Comparison of ENCODE assay signal across 30 cellular contexts in genomic region chr17:56206351-56206750, GRCh38. TPM values are rescaled to one million over a fixed set of nuclear protein-coding genes. Genes with fewer than 3 reads are reported as not detected.
"Had no signal": no experiment of that assay in that cellular context is flagged by ENCODE, and none has a peak within 500 bp of the region (broad histone marks: within the 10 kb centered on the region; RNA-seq: fewer than 3 reads in every experiment).

No MANE protein-coding gene starts in this region.

- H3K9me3 ChIP-seq: adrenal gland, SJCRH30 had no signal

- H3K27me3 ChIP-seq: adrenal gland, SJCRH30 had no signal

- H3K4me3 Mint-ChIP-seq: activated CD4-positive, alpha-beta memory T cell treated with anti-CD3 and anti-CD28 coated beads for 36 hours; activated CD4-positive, alpha-beta T cell treated with anti-CD3 and anti-CD28 coated beads, Interleukin-2, amount 10 ng/mL, durations not matched to agents 24 days and 14 days; activated naive CD8-positive, alpha-beta T cell; activated T-cell treated with anti-CD3 and anti-CD28 coated beads, Interleukin-2, amount 50 U/mL, for 4 hours; T-helper 17 cell; WTC11 had no signal

- H3K4me1 Mint-ChIP-seq: WTC11 had no signal

- ATAC-seq: activated T-cell treated with anti-CD3 and anti-CD28 coated beads, Interleukin-2, amount 50 U/mL, for 4 hours; Panc1; T-helper 17 cell; WTC11 had no signal

- H3K27ac ChIP-seq: adrenal gland, RWPE1, SJCRH30 had no signal

- DNase-seq: activated CD4-positive, alpha-beta memory T cell treated with anti-CD3 and anti-CD28 coated beads for 36 hours; activated CD4-positive, alpha-beta T cell treated with anti-CD3 and anti-CD28 coated beads, Interleukin-2, amount 10 ng/mL, durations not matched to agents 24 days and 14 days; activated CD4-positive, CD25-positive, alpha-beta regulatory T cell treated with anti-CD3 and anti-CD28 coated beads, Interleukin-2, amount 50 U/mL, for 72 hours; activated CD8-positive, alpha-beta memory T cell treated with anti-CD3 and anti-CD28 coated beads for 24 hours; activated effector memory CD4-positive, alpha-beta T cell treated with anti-CD3 and anti-CD28 coated beads, Interleukin-2, amount 50 U/mL, for 16 hours; activated naive CD4-positive, alpha-beta T cell treated with Interleukin-2 at 50 U/mL for 16 hours; activated T-cell treated with anti-CD3 and anti-CD28 coated beads, Interleukin-2, amount 50 U/mL, for 4 hours; adrenal gland; anterior cingulate cortex; cerebellar nuclear complex; KG1; NCI-H1105 treated with DMSO at 0.1 percent for 48 hours; NCI-H1436 treated with DMSO at 0.1 percent for 48 hours; NCI-H187 treated with DMSO at 0.1 percent for 48 hours; NCI-H2171; NCI-H2227 treated with DMSO at 0.1 percent for 48 hours; NCI-H446 treated with DMSO at 0.1 percent for 48 hours; NCI-H524 treated with DMSO at 0.1 percent for 48 hours; NCI-H748 treated with DMSO at 0.1 percent for 48 hours; NK-92 treated with Interleukin-12 subunit alpha and Interleukin-12 subunit beta, amount 100 ng/mL, for 24 hours; OCI-M1; Right ventricle myocardium superior; SJCRH30; T-helper 17 cell; T-helper 9 cell had no signal

- H3K36me3 ChIP-seq: adrenal gland, SJCRH30 had no signal

- H3K4me1 ChIP-seq: adrenal gland, SJCRH30 had no signal

- H3K27me3 Mint-ChIP-seq: activated CD4-positive, alpha-beta memory T cell treated with anti-CD3 and anti-CD28 coated beads for 36 hours; activated CD4-positive, alpha-beta T cell treated with anti-CD3 and anti-CD28 coated beads, Interleukin-2, amount 10 ng/mL, durations not matched to agents 24 days and 14 days; activated naive CD8-positive, alpha-beta T cell; T-helper 17 cell had no signal

- H3K27ac Mint-ChIP-seq: activated CD4-positive, alpha-beta memory T cell treated with anti-CD3 and anti-CD28 coated beads for 36 hours; activated CD4-positive, alpha-beta T cell treated with anti-CD3 and anti-CD28 coated beads, Interleukin-2, amount 10 ng/mL, durations not matched to agents 24 days and 14 days; activated naive CD8-positive, alpha-beta T cell; T-helper 17 cell; WTC11 had no signal

- H3K4me3 ChIP-seq: adrenal gland, SJCRH30 had no signal

- H3K36me3 Mint-ChIP-seq: activated CD4-positive, alpha-beta memory T cell treated with anti-CD3 and anti-CD28 coated beads for 36 hours; activated naive CD8-positive, alpha-beta T cell had no signal

RNA-seq across cellular contexts. Expression of gene ANKFN1, which starts 53.1 kb away (rescaled TPM):
- total RNA-seq: activated CD4-positive, alpha-beta memory T cell treated with anti-CD3 and anti-CD28 coated beads for 36 hours; activated CD4-positive, alpha-beta T cell treated with anti-CD3 and anti-CD28 coated beads, Interleukin-2, amount 10 ng/mL, durations not matched to agents 24 days and 14 days; activated T-cell treated with anti-CD3 and anti-CD28 coated beads, Interleukin-2, amount 50 U/mL, for 4 hours; cardiac septum; Right ventricle myocardium superior; T-helper 17 cell had no signal
